19 cellular contexts compared by ENCODE assay signal in the genomic region with DNA sequence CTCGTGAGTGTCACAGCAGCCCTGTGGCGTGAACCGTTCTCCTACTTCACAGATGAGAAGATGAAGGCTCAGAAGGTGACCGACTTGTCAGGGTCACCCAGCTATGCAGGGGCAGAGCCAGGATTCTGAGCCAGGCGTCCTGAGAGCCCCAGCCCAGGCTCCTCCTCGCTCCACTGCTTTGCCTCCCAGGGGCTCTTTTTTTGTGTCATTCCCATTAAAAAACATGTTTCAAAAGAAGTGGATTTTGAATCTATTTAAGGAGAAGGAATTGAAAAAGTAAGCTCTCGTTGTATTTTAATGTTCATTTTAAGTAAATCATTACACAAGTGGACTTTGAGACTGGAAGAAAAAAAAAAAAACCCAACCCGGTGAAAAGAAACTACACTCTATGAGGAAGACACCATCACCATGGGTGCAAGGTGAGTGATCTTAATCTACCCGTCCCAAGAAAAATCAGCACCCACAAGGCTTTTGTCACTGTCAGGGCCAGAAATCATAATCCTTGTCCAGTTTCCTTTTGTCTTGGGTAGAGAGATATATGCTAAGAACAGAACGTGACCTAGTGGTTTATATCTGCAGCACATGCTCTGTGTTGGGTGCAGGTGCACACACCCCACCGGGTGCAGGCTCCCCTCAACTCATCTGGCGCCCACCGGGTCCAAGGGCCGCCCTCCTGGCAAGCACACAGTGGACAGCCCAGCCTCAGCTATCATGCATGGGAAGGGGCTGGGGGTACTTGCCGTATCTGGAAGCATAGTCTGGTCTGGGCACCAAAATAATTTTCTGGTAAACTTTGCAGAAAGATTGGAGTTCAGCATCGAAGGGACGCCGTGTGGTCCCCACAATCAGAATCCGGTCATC.
DNase-seq lines count a peak whose midpoint lies in the region; TF ChIP-seq lines count a peak whose summit lies in the region.
"Had no signal": no experiment of that assay in that cellular context is flagged by ENCODE, and none has a peak within 500 bp of the region (broad histone marks: within the 10 kb centered on the region; RNA-seq: fewer than 3 reads in every experiment).

No MANE protein-coding gene starts in this region.

- H3K4me3 Mint-ChIP-seq in endodermal cell = no peak overlapping the region
- H3K4me3 Mint-ChIP-seq: CD4-positive, alpha-beta T cell; GM23338 had no signal

- no peaks in the 10 kb centered on the region for H3K79me1 ChIP-seq in trophoblast cell (ENCODE audit: low read length)

- H4K91ac ChIP-seq in trophoblast cell (ENCODE audit: low read depth, low read length) = no peak overlapping the region

- H2BK5ac ChIP-seq in trophoblast cell (ENCODE audit: low read depth, low read length, poor library complexity) = no peak overlapping the region

- H2BK12ac ChIP-seq in trophoblast cell (ENCODE audit: low read length) = no peak overlapping the region

- no peak overlapping the region for H3K9ac ChIP-seq in endodermal cell (ENCODE audit: extremely low read depth, low read length, poor library complexity, severe bottlenecking)
- no peak overlapping the region for H3K9ac ChIP-seq in liver (ENCODE audit: low read depth in 1 of 2, low read length in 2 of 2)
- no peak overlapping the region for H3K9ac ChIP-seq in trophoblast cell (ENCODE audit: low read length)

- no peak overlapping the region for H2BK120ac ChIP-seq in trophoblast cell (ENCODE audit: insufficient read depth, low read length, poor library complexity)

- no peak overlapping the region for H3K14ac ChIP-seq in trophoblast cell (ENCODE audit: low read length)

- H3K79me2 ChIP-seq in trophoblast cell (ENCODE audit: control insufficient read depth, insufficient read depth, low read length, poor library complexity) = no peaks in the 10 kb centered on the region

- intact Hi-C loops in posterior vena cava (cut with DNase I) = no loop called here

- peak overlapping the region; percentile 72 for H3K27ac ChIP-seq in angular gyrus (ENCODE audit: low read depth, low read length)
- no peak overlapping the region for H3K27ac ChIP-seq in endodermal cell (ENCODE audit: low read depth, low read length)
- no peak overlapping the region for H3K27ac ChIP-seq in liver (ENCODE audit: low read depth in 1 of 2, low read length in 2 of 2)
- H3K27ac ChIP-seq in trophoblast cell (ENCODE audit: low read depth, low read length) = no peak overlapping the region
- H3K27ac ChIP-seq: HL-60 had no signal

- H3K36me3 ChIP-seq in endodermal cell (ENCODE audit: control insufficient read depth, insufficient read depth, low read length) = no peaks in the 10 kb centered on the region
- H3K36me3 ChIP-seq in liver (ENCODE audit: control insufficient read depth in 4 of 4, insufficient read depth in 3 of 4, low read depth in 1 of 4, low read length in 3 of 4) = no peaks in the 10 kb centered on the region
- H3K36me3 ChIP-seq in trophoblast cell (ENCODE audit: control insufficient read depth in 1 of 2, insufficient read depth in 2 of 2, low read length in 2 of 2) = peaks cover 5 to 12% of the 10 kb centered on the region in 2 experiments

- no peaks in the 10 kb centered on the region for H3K4me1 ChIP-seq in endodermal cell (ENCODE audit: control insufficient read depth, insufficient read depth, low read length)
- peaks cover 1 to 10% (median 6%) of the 10 kb centered on the region in 4 donors for H3K4me1 ChIP-seq in liver (ENCODE audit: control insufficient read depth in 4 of 4, insufficient read depth in 4 of 4, low read length in 3 of 4)
- no peaks in the 10 kb centered on the region for H3K4me1 ChIP-seq in trophoblast cell (ENCODE audit: control insufficient read depth in 1 of 2, insufficient read depth in 2 of 2, low read length in 2 of 2)

- no peak overlapping the region for H3K18ac ChIP-seq in trophoblast cell (ENCODE audit: low read length)

- no peak overlapping the region for H3K4me3 ChIP-seq in endodermal cell (ENCODE audit: low read length)
- H3K4me3 ChIP-seq in liver (ENCODE audit: low read depth in 1 of 3, low read length in 3 of 3) = no peak overlapping the region
- H3K4me3 ChIP-seq in trophoblast cell (ENCODE audit: low read depth, low read length) = peak overlapping the region; percentile 25
- H3K4me3 ChIP-seq: GM23338 had no signal

- no peak overlapping the region for H3K23ac ChIP-seq in trophoblast cell (ENCODE audit: low read length)

- H4K12ac ChIP-seq in trophoblast cell (ENCODE audit: low read depth, low read length) = no peak overlapping the region

- H3K4me2 ChIP-seq in trophoblast cell (ENCODE audit: low read length) = no peak overlapping the region
- H3K4me2 ChIP-seq: GM23338 had no signal

- no peak for TF ChIP-seq CTCF in endodermal cell (conservative IDR thresholded peaks at IDR 0.05)
- no peak for TF ChIP-seq CTCF in liver (IDR thresholded peaks at IDR 0.05; ENCODE audit: low read depth, low read length, missing input control)
- TF ChIP-seq CTCF in GM13976 (IDR thresholded peaks at IDR 0.05; ENCODE audit: borderline replicate concordance, control extremely low read depth, extremely low read depth, insufficient read depth, missing control alignments) = no peak

- H3K9me3 ChIP-seq in endodermal cell (ENCODE audit: control insufficient read depth, low read length) = peaks cover 13% of the 10 kb centered on the region
- no peaks in the 10 kb centered on the region for H3K9me3 ChIP-seq in liver (ENCODE audit: control insufficient read depth in 4 of 4, low read length in 3 of 4)
- H3K9me3 ChIP-seq in trophoblast cell (ENCODE audit: insufficient read depth, low read depth, low read length) = peaks cover 3% of the 10 kb centered on the region

- in situ Hi-C loops in GM13976 (cut with MboI; ENCODE audit: low sequenced_read_pairs, unreplicated experiment) = no loop called here

- no peak overlapping the region for H2AFZ ChIP-seq in trophoblast cell (ENCODE audit: insufficient read depth, low read length, poor library complexity)
- H2AFZ ChIP-seq: GM23338 had no signal

- peaks cover 1% of the 10 kb centered on the region for H3K27me3 Mint-ChIP-seq in endodermal cell (ENCODE audit: insufficient read depth)

- DNase-seq in endodermal cell (no peak), trophoblast cell (no peak), LoVo (ENCODE audit: low spot score) (no peak), posterior vena cava (ENCODE audit: low spot score) (no peak), GM13976 (ENCODE audit: low spot score) (no peak)
- DNase-seq: AML-193; CD4-positive, alpha-beta T cell; DMS79 treated with DMSO at 0.1 percent for 48 hours; KBM-7; NCI-H1048; NCI-H2107; NCI-H345; NCI-H526 treated with DMSO at 0.1 percent for 48 hours; OCI-M1; RPMI8226 had no signal

- no peak overlapping the region for H4K8ac ChIP-seq in trophoblast cell (ENCODE audit: low read depth, low read length)

- no peak overlapping the region for H3K4ac ChIP-seq in trophoblast cell (ENCODE audit: low read depth, low read length)

- peaks cover 43% of the 10 kb centered on the region for H3K36me3 Mint-ChIP-seq in endodermal cell (ENCODE audit: low read depth)

- WGBS in endodermal cell (ENCODE audit: insufficient coverage in 1 of 2, insufficient read length in 1 of 2), 2 experiments = 95 to 98% methylated on average over 12 to 19 of the region's 19 CpGs
- WGBS in liver = 74% methylated on average over 19 of the region's 19 CpGs
- no CpG with 5 or more reads among the region's 19 CpGs for WGBS in trophoblast cell (ENCODE audit: extremely low coverage, insufficient coverage, insufficient read length)

- TF ChIP-seq RAD21 in liver (IDR thresholded peaks at IDR 0.05) = no peak

- peak overlapping the region; percentile 15 for H3K27ac Mint-ChIP-seq in endodermal cell
- H3K27ac Mint-ChIP-seq: CD4-positive, alpha-beta T cell; GM23338 had no signal

- H3K9me3 Mint-ChIP-seq in endodermal cell = peaks cover 5% of the 10 kb centered on the region
- H3K9me3 Mint-ChIP-seq: CD4-positive, alpha-beta T cell had no signal

- no peak overlapping the region for H2AK5ac ChIP-seq in trophoblast cell (ENCODE audit: low read length)

- H3K4me1 Mint-ChIP-seq in endodermal cell = no peaks in the 10 kb centered on the region

- H3K27me3 ChIP-seq in endodermal cell (ENCODE audit: control insufficient read depth, insufficient read depth, low read length, poor library complexity, severe bottlenecking) = no peaks in the 10 kb centered on the region
- no peaks in the 10 kb centered on the region for H3K27me3 ChIP-seq in liver (ENCODE audit: control insufficient read depth in 4 of 4, insufficient read depth in 4 of 4, low read length in 3 of 4)
- H3K27me3 ChIP-seq in trophoblast cell (ENCODE audit: insufficient read depth, low read length) = no peaks in the 10 kb centered on the region

TF ChIP-seq in liver, 16 proteins besides CTCF, POLR2A, EP300 and RAD21:
- TF ChIP-seq, protein P1, sequence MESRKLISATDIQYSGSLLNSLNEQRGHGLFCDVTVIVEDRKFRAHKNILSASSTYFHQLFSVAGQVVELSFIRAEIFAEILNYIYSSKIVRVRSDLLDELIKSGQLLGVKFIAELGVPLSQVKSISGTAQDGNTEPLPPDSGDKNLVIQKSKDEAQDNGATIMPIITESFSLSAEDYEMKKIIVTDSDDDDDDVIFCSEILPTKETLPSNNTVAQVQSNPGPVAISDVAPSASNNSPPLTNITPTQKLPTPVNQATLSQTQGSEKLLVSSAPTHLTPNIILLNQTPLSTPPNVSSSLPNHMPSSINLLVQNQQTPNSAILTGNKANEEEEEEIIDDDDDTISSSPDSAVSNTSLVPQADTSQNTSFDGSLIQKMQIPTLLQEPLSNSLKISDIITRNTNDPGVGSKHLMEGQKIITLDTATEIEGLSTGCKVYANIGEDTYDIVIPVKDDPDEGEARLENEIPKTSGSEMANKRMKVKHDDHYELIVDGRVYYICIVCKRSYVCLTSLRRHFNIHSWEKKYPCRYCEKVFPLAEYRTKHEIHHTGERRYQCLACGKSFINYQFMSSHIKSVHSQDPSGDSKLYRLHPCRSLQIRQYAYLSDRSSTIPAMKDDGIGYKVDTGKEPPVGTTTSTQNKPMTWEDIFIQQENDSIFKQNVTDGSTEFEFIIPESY (IDR thresholded peaks at IDR 0.05) = no peak
- TF ChIP-seq HNF4A (conservative IDR thresholded peaks at IDR 0.05) = peak; percentile 53 to 75
- TF ChIP-seq FOXA1 (IDR thresholded peaks at IDR 0.05) = no peak
